In genomic region chr4:15037923-15038541, GRCh38 we compare ENCODE assay signal across 32 cellular contexts. TPM values are rescaled to one million over a fixed set of nuclear protein-coding genes. Genes with fewer than 3 reads are reported as not detected.
DNase-seq lines count a peak whose midpoint lies in the region; ATAC-seq and TF ChIP-seq lines count a peak whose summit lies in the region.
"Had no signal": no experiment of that assay in that cellular context is flagged by ENCODE, and none has a peak within 500 bp of the region (broad histone marks: within the 10 kb centered on the region; RNA-seq: fewer than 3 reads in every experiment).

No MANE protein-coding gene starts in this region.

- H3K4me1 ChIP-seq in osteoblast (ENCODE audit: insufficient read depth, low read length) = peaks cover 43% of the 10 kb centered on the region

- H3K27ac ChIP-seq in SK-N-MC = peak overlapping the region; percentile 19; the same call in 1 of the 2 replicates
- peak overlapping the region; percentile 58 for H3K27ac ChIP-seq in osteoblast (ENCODE audit: low read depth, low read length)
- H3K27ac ChIP-seq: body of pancreas, C4-2B, HL-60, PC-9 had no signal

- H3K4me3 ChIP-seq in SK-N-MC = no peak overlapping the region
- H3K4me3 ChIP-seq in choroid plexus epithelial cell (ENCODE audit: low read depth, low read length) = no peak overlapping the region
- no peak overlapping the region for H3K4me3 ChIP-seq in osteoblast (ENCODE audit: insufficient read depth, low read length)
- H3K4me3 ChIP-seq: body of pancreas, PC-9 had no signal

- H3K9ac ChIP-seq in SK-N-MC (ENCODE audit: insufficient read length) = no peak overlapping the region

- TF ChIP-seq CTCF in choroid plexus epithelial cell (conservative IDR thresholded peaks at IDR 0.05; ENCODE audit: low read depth, low read length) (no peak), osteoblast (IDR thresholded peaks at IDR 0.05; ENCODE audit: extremely low read depth, low read depth, low read length) (no peak)

- DNase-seq in AG08395 (ENCODE audit: low spot score) (peak; percentile 15), SK-N-MC (ENCODE audit: low read depth, low spot score) (no peak), choroid plexus epithelial cell (ENCODE audit: low read depth) (peak; percentile 56), osteoblast (ENCODE audit: insufficient read length, low spot score, missing footprints) (peak; percentile 73), NCI-H2227 (lab: John Stamatoyannopoulos, UW; ENCODE audit: unreplicated experiment) (no peak), COLO829 (ENCODE audit: low spot score) (no peak)
- DNase-seq: activated CD4-positive, alpha-beta T cell treated with anti-CD3 and anti-CD28 coated beads, Interleukin-2, amount 50 U/mL, for 4 hours; activated CD8-positive, alpha-beta memory T cell treated with anti-CD3 and anti-CD28 coated beads, Interleukin-2, amount 10 ng/mL, durations not matched to agents 7 days and 5 days; activated naive CD8-positive, alpha-beta T cell treated with anti-CD3 and anti-CD28 coated beads, Interleukin-2, amount 50 U/mL, for 24 hours; activated T-cell treated with anti-CD3 and anti-CD28 coated beads, Interleukin-2, amount 50 U/mL, for 48 hours; body of pancreas; Caco-2; DMS53; effector CD8-positive, alpha-beta T cell; Kasumi-1; kidney; midbrain; naive B cell; NCI-H1417 treated with DMSO at 0.1 percent for 48 hours; NCI-H2029 treated with DMSO at 0.1 percent for 48 hours; NCI-H2227 treated with DMSO at 0.1 percent for 48 hours; NCI-H69; PC-9; stimulated activated CD4-positive, alpha-beta T cell treated with anti-CD3 and anti-CD28 coated beads, Interleukin-15, amount 100 ng/mL, for 24 hours; stimulated activated CD4-positive, alpha-beta T cell treated with anti-CD3 and anti-CD28 coated beads, Interleukin-4, amount 100 ng/mL, for 4 hours; T-helper 2 cell had no signal

- H3K9me3 ChIP-seq in SK-N-MC (ENCODE audit: low read depth, low read length) (no peaks in the 10 kb centered on the region), osteoblast (ENCODE audit: low read depth, low read length) (no peaks in the 10 kb centered on the region)
- H3K9me3 ChIP-seq: body of pancreas, Caco-2, neutrophil had no signal

- H3K36me3 ChIP-seq in SK-N-MC (ENCODE audit: insufficient read depth, low read length) = peaks cover 86% of the 10 kb centered on the region
- peaks cover 36% of the 10 kb centered on the region for H3K36me3 ChIP-seq in osteoblast (ENCODE audit: insufficient read depth, low read length)

- peaks cover 3% of the 10 kb centered on the region for H4K20me1 ChIP-seq in osteoblast (ENCODE audit: insufficient read depth, low read length)

- no peak overlapping the region for H3K4me2 ChIP-seq in osteoblast (ENCODE audit: insufficient read depth, low read length)
- H3K4me2 ChIP-seq: PC-9 had no signal

- peaks cover 89% of the 10 kb centered on the region for H3K79me2 ChIP-seq in osteoblast (ENCODE audit: insufficient read depth, low read length)

- ATAC-seq in GM21529 (IDR thresholded peaks at IDR 0.05; ENCODE audit: unreplicated experiment) = no peak
- no peak for ATAC-seq in HG03378 (IDR thresholded peaks at IDR 0.05; ENCODE audit: unreplicated experiment)
- ATAC-seq: activated CD4-positive, CD25-positive, alpha-beta regulatory T cell treated with anti-CD3 and anti-CD28 coated beads, Interleukin-2, amount 50 U/mL, for 24 hours; activated CD8-positive, alpha-beta memory T cell treated with anti-CD3 and anti-CD28 coated beads, Interleukin-2, amount 10 ng/mL, durations not matched to agents 7 days and 5 days; activated naive CD8-positive, alpha-beta T cell treated with anti-CD3 and anti-CD28 coated beads, Interleukin-2, amount 50 U/mL, for 24 hours; body of pancreas had no signal

- H3K27me3 ChIP-seq in osteoblast (ENCODE audit: insufficient read depth, low read length) = no peaks in the 10 kb centered on the region
- H3K27me3 ChIP-seq: body of pancreas, neutrophil had no signal

- H2AFZ ChIP-seq in osteoblast (ENCODE audit: low read length) = no peak overlapping the region
- H2AFZ ChIP-seq: PC-9 had no signal

RNA-seq across cellular contexts. Expression of gene CPEB2, which starts 35.8 kb away (rescaled TPM):
- 23.9 and 27.7 TPM in 2 replicates for total RNA-seq in osteoblast

Comparison
In these comparisons a context has a peak if more than half of its experiments do, and no peak if none do; other contexts are left out.
1. DNase-seq: peak in AG08395 (single experiment), choroid plexus epithelial cell (single experiment) and osteoblast (single experiment); none in SK-N-MC (single experiment), NCI-H2227 (single experiment) and COLO829 (single experiment).